19 cellular contexts compared by ENCODE assay signal in the genomic region with DNA sequence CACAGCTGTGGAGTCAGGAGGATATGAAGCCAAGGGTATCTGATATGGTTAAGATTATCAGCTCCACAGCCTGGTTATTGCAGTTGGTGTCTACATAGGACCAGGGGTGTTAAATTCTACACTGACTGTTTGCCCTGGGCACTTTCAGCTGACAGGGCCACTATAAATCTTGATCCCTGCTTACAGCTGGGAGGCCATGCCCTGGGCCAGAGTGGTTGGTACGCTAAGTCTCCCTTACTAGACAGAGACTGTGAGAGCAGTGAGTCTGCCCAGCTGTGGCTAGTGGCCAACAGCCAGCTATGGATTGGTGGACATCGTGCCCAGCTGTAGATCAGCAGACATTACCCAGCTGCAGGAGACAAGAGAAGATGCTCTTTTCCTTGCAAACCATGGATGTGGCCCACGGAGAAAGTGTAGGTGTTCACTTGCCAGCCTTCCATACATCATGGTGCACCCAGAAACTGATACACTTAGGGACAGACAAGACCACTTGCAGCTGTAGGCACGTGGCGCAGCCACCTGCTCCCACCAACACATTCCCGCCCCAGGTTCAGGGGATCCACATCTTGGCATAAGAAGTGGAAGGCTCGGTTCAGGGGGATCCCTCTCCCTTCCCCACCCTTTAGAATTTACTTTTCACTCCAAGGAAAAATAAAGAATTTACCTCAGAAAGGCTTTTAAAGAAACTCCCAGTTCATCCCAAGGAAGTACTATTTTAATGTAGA. TPM values are rescaled to one million over a fixed set of nuclear protein-coding genes. Genes with fewer than 3 reads are reported as not detected.
A peak's percentile ranks its signal among the peaks of the same experiment; 100 is the strongest.
DNase-seq lines count a peak whose midpoint lies in the region; ATAC-seq and TF ChIP-seq lines count a peak whose summit lies in the region.
"Had no signal": no experiment of that assay in that cellular context is flagged by ENCODE, and none has a peak within 500 bp of the region (broad histone marks: within the 10 kb centered on the region; RNA-seq: fewer than 3 reads in every experiment).

No MANE protein-coding gene starts in this region.

- H4K8ac ChIP-seq in neuronal stem cell (ENCODE audit: low read depth, low read length) = no peak overlapping the region

- peaks cover 0 to 4% of the 10 kb centered on the region in 2 donors for H3K9me3 ChIP-seq in neuronal stem cell (replicated peaks in 1 of 2; ENCODE audit: control insufficient read depth in 2 of 2, insufficient read depth in 1 of 2, low read depth in 1 of 2, low read length in 2 of 2)
- H3K9me3 ChIP-seq: HAP-1 had no signal

- no peak overlapping the region for H3K14ac ChIP-seq in neuronal stem cell (ENCODE audit: low read length)

- DNase-seq in left kidney (ENCODE audit: low read depth, low spot score) (peak; percentile 75), neuronal stem cell (ENCODE audit: low spot score) (no peak), NCI-H446 (lab: John Stamatoyannopoulos, UW) (no peak), osteocyte (ENCODE audit: extremely low spot score, unreplicated experiment) (no peak), nucleus accumbens (lab: John Stamatoyannopoulos, UW) (no peak)
- DNase-seq in stimulated activated naive B cell treated with anti-CD40 and anti-IgM and Interleukin-4, amounts not matched to agents 10 μg/mL and 1 μg/mL and 100 μg/mL, for 72 hours = no peak
- DNase-seq: C1 segment of cervical spinal cord; Calu3; CD4-positive, alpha-beta memory T cell; COR-L47; DMS53; DMS79 treated with DMSO at 0.1 percent for 48 hours; GF-D8; HFFc6 had no signal

- H3K4me3 Mint-ChIP-seq in stimulated activated naive B cell treated with anti-CD40 and anti-IgM and Interleukin-4, amounts not matched to agents 10 μg/mL and 1 μg/mL and 100 μg/mL, for 72 hours = no peak overlapping the region
- no peak overlapping the region for H3K4me3 Mint-ChIP-seq in osteocyte (ENCODE audit: unreplicated experiment)
- H3K4me3 Mint-ChIP-seq: CD4-positive, alpha-beta memory T cell; GM23338; HFFc6 had no signal

- H2AFZ ChIP-seq in neuronal stem cell (ENCODE audit: low read length) = no peak overlapping the region
- H2AFZ ChIP-seq: GM23338 had no signal

- no peak for ATAC-seq in stimulated activated naive B cell treated with anti-CD40 and anti-IgM and Interleukin-4, amounts not matched to agents 10 μg/mL and 1 μg/mL and 100 μg/mL, for 72 hours (replicated peaks)
- ATAC-seq: GM23338 had no signal

- no peak overlapping the region for H3K23ac ChIP-seq in neuronal stem cell (ENCODE audit: low read depth, low read length, poor library complexity)

- no peak for TF ChIP-seq CTCF in osteocyte (IDR thresholded peaks at IDR 0.05)

- H3K27ac ChIP-seq in neuronal stem cell (replicated peaks; ENCODE audit: low read length) = no peak overlapping the region

- no peak overlapping the region for H3K9ac ChIP-seq in neuronal stem cell (ENCODE audit: low read depth, low read length, poor library complexity)

- no peak overlapping the region for H3K4me2 ChIP-seq in neuronal stem cell (ENCODE audit: insufficient read depth, low read length, poor library complexity, severe bottlenecking)
- H3K4me2 ChIP-seq: GM23338 had no signal

- no peak overlapping the region for H2AK5ac ChIP-seq in neuronal stem cell (ENCODE audit: low read depth, low read length)

- no peak overlapping the region for H2BK5ac ChIP-seq in neuronal stem cell (ENCODE audit: low read length)

- H3K27ac Mint-ChIP-seq in stimulated activated naive B cell treated with anti-CD40 and anti-IgM and Interleukin-4, amounts not matched to agents 10 μg/mL and 1 μg/mL and 100 μg/mL, for 72 hours = peak overlapping the region; percentile 39
- H3K27ac Mint-ChIP-seq in osteocyte (ENCODE audit: unreplicated experiment) = no peak overlapping the region
- H3K27ac Mint-ChIP-seq: CD4-positive, alpha-beta memory T cell; GM23338; HFFc6 had no signal

- H3K79me1 ChIP-seq in neuronal stem cell (ENCODE audit: low read depth, low read length) = no peaks in the 10 kb centered on the region

- H2BK120ac ChIP-seq in neuronal stem cell (ENCODE audit: low read depth, low read length) = no peak overlapping the region

- no peaks in the 10 kb centered on the region for H3K36me3 ChIP-seq in neuronal stem cell (replicated peaks in 1 of 2; ENCODE audit: control insufficient read depth in 2 of 2, insufficient read depth in 2 of 2, low read length in 2 of 2)
- H3K36me3 ChIP-seq: HAP-1 had no signal

- peaks cover 0 to 11% (median 5%) of the 10 kb centered on the region in 3 experiments for H3K27me3 ChIP-seq in neuronal stem cell (ENCODE audit: control insufficient read depth in 3 of 3, insufficient read depth in 3 of 3, low read depth in 1 of 3, low read length in 3 of 3)

- no peaks in the 10 kb centered on the region for H3K4me1 Mint-ChIP-seq in stimulated activated naive B cell treated with anti-CD40 and anti-IgM and Interleukin-4, amounts not matched to agents 10 μg/mL and 1 μg/mL and 100 μg/mL, for 72 hours
- no peaks in the 10 kb centered on the region for H3K4me1 Mint-ChIP-seq in osteocyte (ENCODE audit: unreplicated experiment)
- H3K4me1 Mint-ChIP-seq: CD4-positive, alpha-beta memory T cell; GM23338 had no signal

- no peak overlapping the region for H4K91ac ChIP-seq in neuronal stem cell (ENCODE audit: low read depth, low read length, poor library complexity)

- no peak overlapping the region for H2BK15ac ChIP-seq in neuronal stem cell (ENCODE audit: low read length)

- H3K27me3 Mint-ChIP-seq in stimulated activated naive B cell treated with anti-CD40 and anti-IgM and Interleukin-4, amounts not matched to agents 10 μg/mL and 1 μg/mL and 100 μg/mL, for 72 hours = peaks cover 11 to 30% of the 10 kb centered on the region in 2 donors
- H3K27me3 Mint-ChIP-seq in osteocyte (ENCODE audit: unreplicated experiment) = peaks cover 6% of the 10 kb centered on the region

- H3K9me3 Mint-ChIP-seq in stimulated activated naive B cell treated with anti-CD40 and anti-IgM and Interleukin-4, amounts not matched to agents 10 μg/mL and 1 μg/mL and 100 μg/mL, for 72 hours = peaks cover 3 to 5% of the 10 kb centered on the region in 2 donors
- H3K9me3 Mint-ChIP-seq in osteocyte (ENCODE audit: unreplicated experiment) = no peaks in the 10 kb centered on the region
- H3K9me3 Mint-ChIP-seq: GM23338, HFFc6 had no signal

- H3K18ac ChIP-seq in neuronal stem cell (ENCODE audit: low read length) = peak overlapping the region; percentile 36

- no peak overlapping the region for H3K4me3 ChIP-seq in neuronal stem cell (ENCODE audit: low read length in 2 of 2)
- H3K4me3 ChIP-seq: GM23338, HAP-1 had no signal

- H3K4ac ChIP-seq in neuronal stem cell (ENCODE audit: low read length) = no peak overlapping the region

- H2BK12ac ChIP-seq in neuronal stem cell (ENCODE audit: low read length) = no peak overlapping the region

- H3K4me1 ChIP-seq in neuronal stem cell (ENCODE audit: control insufficient read depth in 2 of 2, insufficient read depth in 1 of 2, low read depth in 1 of 2, low read length in 2 of 2) = peaks cover 0 to 1% of the 10 kb centered on the region in 2 donors
- H3K4me1 ChIP-seq: HAP-1 had no signal

- H3K36me3 Mint-ChIP-seq in stimulated activated naive B cell treated with anti-CD40 and anti-IgM and Interleukin-4, amounts not matched to agents 10 μg/mL and 1 μg/mL and 100 μg/mL, for 72 hours = no peaks in the 10 kb centered on the region
- no peaks in the 10 kb centered on the region for H3K36me3 Mint-ChIP-seq in osteocyte (ENCODE audit: unreplicated experiment)
- H3K36me3 Mint-ChIP-seq: CD4-positive, alpha-beta memory T cell had no signal

- WGBS in neuronal stem cell (ENCODE audit: extremely low coverage in 2 of 2, insufficient read length in 2 of 2, insufficient replicate concordance in 1 of 2), 2 donors = no CpG with 5 or more reads among the region's 7 CpGs

RNA-seq across cellular contexts. Expression of a gene that starts 16.5 kb away (rescaled TPM):
- 0.03 TPM for polyA plus RNA-seq in neuronal stem cell (2013, experiment 1 of 2)
- 0.06 TPM for polyA plus RNA-seq in neuronal stem cell (2013, experiment 2 of 2)
- not detected in 2 replicates for total RNA-seq in osteocyte
- total RNA-seq: A172; Calu3; CD4-positive, alpha-beta memory T cell; G401; HFFc6 had no signal
- polyA plus RNA-seq: BJ; CD4-positive, alpha-beta memory T cell; GM23338 had no signal
